34 cellular contexts compared by ENCODE assay signal in the genomic region with DNA sequence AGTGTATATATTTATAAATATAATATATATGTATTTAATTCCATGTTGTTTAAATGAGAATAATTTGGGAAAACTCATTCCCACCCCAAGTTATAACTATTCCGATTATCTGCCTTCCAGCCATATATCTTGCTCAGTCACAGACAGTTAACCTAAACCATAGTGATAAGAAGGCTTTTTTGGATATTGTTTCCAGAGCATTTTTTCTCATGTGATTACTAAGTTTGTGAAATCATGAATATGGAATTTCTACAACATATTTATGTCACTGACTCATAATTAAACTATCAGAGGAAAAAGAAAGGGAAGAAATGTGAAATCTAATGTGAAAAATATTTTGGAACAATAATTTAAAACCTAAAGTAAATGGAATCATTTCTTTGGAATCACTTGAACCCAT.
A peak's percentile ranks its signal among the peaks of the same experiment; 100 is the strongest.
DNase-seq lines count a peak whose midpoint lies in the region; ATAC-seq, FAIRE-seq and TF ChIP-seq lines count a peak whose summit lies in the region.
"Had no signal": no experiment of that assay in that cellular context is flagged by ENCODE, and none has a peak within 500 bp of the region (broad histone marks: within the 10 kb centered on the region; RNA-seq: fewer than 3 reads in every experiment).

No MANE protein-coding gene starts in this region.

- H3K9ac ChIP-seq in IMR-90 (ENCODE audit: low read depth, low read length) (no peak overlapping the region), astrocyte (ENCODE audit: low read length) (no peak overlapping the region), GM23248 (no peak overlapping the region)

- H3K9me2 ChIP-seq in GM23248 (ENCODE audit: insufficient read depth) = no peaks in the 10 kb centered on the region

- no peak overlapping the region for H2BK120ac ChIP-seq in IMR-90 (ENCODE audit: low read depth, low read length)

- no peak for TF ChIP-seq RAD21 in IMR-90 (IDR thresholded peaks at IDR 0.05; ENCODE audit: low read length)

- CTCF ChIA-PET in IMR-90 (lab: Yijun Ruan, JAX) (no interaction called here), MCF 10A (lab: Yijun Ruan, JAX) (no interaction called here)

- H3K23ac ChIP-seq in IMR-90 (ENCODE audit: low read depth, low read length) = no peak overlapping the region

- no peaks in the 10 kb centered on the region for H3K79me1 ChIP-seq in IMR-90 (ENCODE audit: low read depth in 1 of 2, low read length in 2 of 2)

- no peak overlapping the region for H2AFZ ChIP-seq in ACC112 (ENCODE audit: low read length, unreplicated experiment)
- H2AFZ ChIP-seq in IMR-90 (replicated peaks; ENCODE audit: low read length, poor library complexity) = no peak overlapping the region
- no peak overlapping the region for H2AFZ ChIP-seq in astrocyte (ENCODE audit: low read depth, low read length)
- no peak overlapping the region for H2AFZ ChIP-seq in GM23248
- H2AFZ ChIP-seq: hepatocyte had no signal

- peak overlapping the region; percentile 51 for H3K27ac ChIP-seq in ACC112 (ENCODE audit: low read depth, low read length)
- no peak overlapping the region for H3K27ac ChIP-seq in IMR-90 (ENCODE audit: insufficient read depth, low read length)
- peak overlapping the region; percentile 29 for H3K27ac ChIP-seq in astrocyte (ENCODE audit: low read depth, low read length)
- no peak overlapping the region for H3K27ac ChIP-seq in GM23248
- H3K27ac ChIP-seq: cardiac muscle cell, coronary artery, hepatocyte, psoas muscle, uterus, WERI-Rb-1 had no signal

- H3K4me1 Mint-ChIP-seq in astrocyte (ENCODE audit: low read depth, unreplicated experiment) = no peaks in the 10 kb centered on the region
- H3K4me1 Mint-ChIP-seq in MCF 10A (ENCODE audit: insufficient read depth, unreplicated experiment) = no peaks in the 10 kb centered on the region
- H3K4me1 Mint-ChIP-seq: activated CD4-positive, alpha-beta T cell treated with anti-CD3 and anti-CD28 coated beads, Interleukin-2, amount 10 ng/mL, durations not matched to agents 7 days and 5 days; memory B cell; stimulated activated naive CD8-positive, alpha-beta T cell treated with anti-CD3 and anti-CD28 coated beads, Interleukin-15, amount 100 ng/mL, for 72 hours had no signal

- TF ChIP-seq POLR2A in IMR-90 (IDR thresholded peaks at IDR 0.05; ENCODE audit: low read depth, low read length) = no peak

- no peak overlapping the region for H4K8ac ChIP-seq in IMR-90 (ENCODE audit: low read depth in 2 of 2, low read length in 2 of 2)

- no peak overlapping the region for H2AK9ac ChIP-seq in IMR-90 (replicated peaks; ENCODE audit: low read depth, low read length, poor library complexity)

- no peak overlapping the region for H3K14ac ChIP-seq in IMR-90 (replicated peaks; ENCODE audit: low read depth, low read length)

- H4K5ac ChIP-seq in IMR-90 (ENCODE audit: low read depth, low read length) = no peak overlapping the region

- no peak overlapping the region for H2BK15ac ChIP-seq in IMR-90 (ENCODE audit: low read depth, low read length)

- H3K9me3 Mint-ChIP-seq in astrocyte (ENCODE audit: unreplicated experiment) (no peaks in the 10 kb centered on the region), MCF 10A (ENCODE audit: unreplicated experiment) (no peaks in the 10 kb centered on the region)
- H3K9me3 Mint-ChIP-seq: activated CD4-positive, alpha-beta T cell treated with anti-CD3 and anti-CD28 coated beads, Interleukin-2, amount 10 ng/mL, durations not matched to agents 7 days and 5 days; stimulated activated naive CD8-positive, alpha-beta T cell treated with anti-CD3 and anti-CD28 coated beads, Interleukin-15, amount 100 ng/mL, for 72 hours had no signal

- dilution Hi-C loops in IMR-90 (cut with HindIII; ENCODE audit: low sequenced_read_pairs, unreplicated experiment) = no loop called here

- no peak overlapping the region for H2BK20ac ChIP-seq in IMR-90 (ENCODE audit: low read depth, low read length)

- no CpG with 5 or more reads among the region's 1 CpG for WGBS in IMR-90 (ENCODE audit: extremely low coverage in 2 of 2, insufficient read length in 1 of 2), 2 experiments
- WGBS in GM23248 (ENCODE audit: low coverage in 1 of 2, low lambda C conversion rate in 2 of 2, missing lambda C conversion rate in 2 of 2), 2 experiments = 14 to 20% methylated on average over 1 of the region's 1 CpG

- H3K9me3 ChIP-seq in IMR-90 (ENCODE audit: control insufficient read depth, insufficient read depth, low read length) = 0 out of 2 replicates have a peak, but pooled peaks cover 2% of the 10 kb centered on the region
- H3K9me3 ChIP-seq in astrocyte (ENCODE audit: insufficient read depth, low read depth, low read length) = no peaks in the 10 kb centered on the region
- H3K9me3 ChIP-seq in GM23248 (ENCODE audit: low read depth) = no peaks in the 10 kb centered on the region
- H3K9me3 ChIP-seq: BE2C, psoas muscle, uterus had no signal

- no peak overlapping the region for H3K18ac ChIP-seq in IMR-90 (ENCODE audit: low read depth, low read length)

- H4K91ac ChIP-seq in IMR-90 (ENCODE audit: insufficient read depth, low read depth, low read length) = no peak overlapping the region

- H3K4me3 Mint-ChIP-seq in astrocyte (ENCODE audit: unreplicated experiment) = no peak overlapping the region
- no peak overlapping the region for H3K4me3 Mint-ChIP-seq in MCF 10A (ENCODE audit: unreplicated experiment)
- H3K4me3 Mint-ChIP-seq: activated CD4-positive, alpha-beta T cell treated with anti-CD3 and anti-CD28 coated beads, Interleukin-2, amount 10 ng/mL, durations not matched to agents 7 days and 5 days; activated naive CD4-positive, alpha-beta T cell treated with anti-CD3 and anti-CD28 coated beads for 36 hours; activated T-cell treated with anti-CD3 and anti-CD28 coated beads, Interleukin-2, amount 50 U/mL, for 72 hours; effector memory CD8-positive, alpha-beta T cell; memory B cell; stimulated activated naive CD8-positive, alpha-beta T cell treated with anti-CD3 and anti-CD28 coated beads, Interleukin-15, amount 100 ng/mL, for 72 hours had no signal

- in situ Hi-C loops in IMR-90 (cut with MboI; ENCODE audit: low sequenced_read_pairs) = no loop called here
- in situ Hi-C loops in GM23248 (cut with MboI) = no loop called here

- ATAC-seq in IMR-90 (ENCODE audit: low read depth) = peak; percentile 83
- ATAC-seq in GM21786 (IDR thresholded peaks at IDR 0.05; ENCODE audit: unreplicated experiment) = no peak
- ATAC-seq: activated T-cell treated with anti-CD3 and anti-CD28 coated beads, Interleukin-2, amount 50 U/mL, for 72 hours; effector memory CD8-positive, alpha-beta T cell; left lobe of liver; psoas muscle; Right ventricle myocardium inferior; stimulated activated naive CD8-positive, alpha-beta T cell treated with anti-CD3 and anti-CD28 coated beads, Interleukin-15, amount 100 ng/mL, for 72 hours had no signal

- DNase-seq in IMR-90 = peak; percentile 67
- DNase-seq in astrocyte (ENCODE audit: low read depth) = peak; percentile 57
- DNase-seq in iris pigment epithelial cell (ENCODE audit: low read depth) = peak; percentile 52
- no peak for DNase-seq in NCI-H524 treated with DMSO at 0.1 percent for 48 hours (lab: John Stamatoyannopoulos, UW)
- DNase-seq in MCF 10A (ENCODE audit: unreplicated experiment) = no peak
- no peak for DNase-seq in GM23248
- DNase-seq: 8988T; activated CD4-positive, alpha-beta T cell treated with anti-CD3 and anti-CD28 coated beads, Interleukin-2, amount 10 ng/mL, durations not matched to agents 7 days and 5 days; activated naive CD4-positive, alpha-beta T cell treated with anti-CD3 and anti-CD28 coated beads for 36 hours; activated T-cell treated with anti-CD3 and anti-CD28 coated beads, Interleukin-2, amount 50 U/mL, for 72 hours; amygdala; BE2C; effector memory CD8-positive, alpha-beta T cell; erythroblast; GDM1; H7; KG1; NCI-H1436; NCI-H2081 treated with DMSO at 0.1 percent for 48 hours; NCI-H446 treated with DMSO at 0.1 percent for 48 hours; psoas muscle; stimulated activated naive CD8-positive, alpha-beta T cell treated with anti-CD3 and anti-CD28 coated beads, Interleukin-15, amount 100 ng/mL, for 72 hours; uterus; WERI-Rb-1 had no signal

- no peaks in the 10 kb centered on the region for H3K9me1 ChIP-seq in IMR-90 (ENCODE audit: insufficient read depth, low read length)

- H3K36me3 ChIP-seq in ACC112 (ENCODE audit: insufficient read depth, low read length) (no peaks in the 10 kb centered on the region), IMR-90 (ENCODE audit: control insufficient read depth, insufficient read depth, low read length) (no peaks in the 10 kb centered on the region), astrocyte (ENCODE audit: insufficient read depth, low read length) (no peaks in the 10 kb centered on the region), GM23248 (ENCODE audit: low read depth) (no peaks in the 10 kb centered on the region)
- H3K36me3 ChIP-seq: BE2C, cardiac muscle cell, uterus, WERI-Rb-1 had no signal

- intact Hi-C loops in IMR-90 (cut with micrococcal nuclease) (no loop called here), MCF 10A (cut with micrococcal nuclease) (no loop called here)

- no peak overlapping the region for H3K4ac ChIP-seq in IMR-90 (ENCODE audit: low read depth, low read length)

- no peak overlapping the region for H3K56ac ChIP-seq in IMR-90 (ENCODE audit: extremely low read depth, insufficient read depth, low read length)

- H3K4me1 ChIP-seq in ACC112 (ENCODE audit: control insufficient read depth, insufficient read depth, low read length, unreplicated experiment) = peaks cover 9% of the 10 kb centered on the region
- H3K4me1 ChIP-seq in IMR-90 (ENCODE audit: control insufficient read depth, insufficient read depth, low read length) = peaks cover 3% of the 10 kb centered on the region; the same call in 1 of the 2 replicates
- no peaks in the 10 kb centered on the region for H3K4me1 ChIP-seq in astrocyte (ENCODE audit: insufficient read depth, low read length)
- no peaks in the 10 kb centered on the region for H3K4me1 ChIP-seq in GM23248 (ENCODE audit: insufficient read depth)
- H3K4me1 ChIP-seq: BE2C, psoas muscle, uterus had no signal

- H3K4me3 ChIP-seq in ACC112 (ENCODE audit: low read depth, low read length) = no peak overlapping the region; the same call in 1 of the 2 replicates
- no peak overlapping the region for H3K4me3 ChIP-seq in IMR-90 (ENCODE audit: insufficient read depth, low read depth, low read length)
- H3K4me3 ChIP-seq in astrocyte (ENCODE audit: insufficient read depth, low read depth, low read length) = no peak overlapping the region
- H3K4me3 ChIP-seq in GM23248 = no peak overlapping the region
- H3K4me3 ChIP-seq: cardiac muscle cell, coronary artery, hepatocyte, psoas muscle, uterus had no signal

- no TSS peak for BruUV-seq in IMR-90 (replicated peaks; lab: Mats Ljungman, UMichigan)
- BruUV-seq in MCF 10A (replicated peaks; lab: Mats Ljungman, UMichigan) = no TSS peak

- H3K36me3 Mint-ChIP-seq in astrocyte (ENCODE audit: low read depth, unreplicated experiment) (no peaks in the 10 kb centered on the region), MCF 10A (ENCODE audit: insufficient read depth, unreplicated experiment) (no peaks in the 10 kb centered on the region)
- H3K36me3 Mint-ChIP-seq: memory B cell had no signal

- POLR2A ChIA-PET in IMR-90 (lab: Charles Lee; ENCODE audit: unreplicated experiment) (no interaction called here), MCF 10A (lab: Yijun Ruan, JAX) (no interaction called here)

- H2BK5ac ChIP-seq in IMR-90 (ENCODE audit: low read depth, low read length, poor library complexity, severe bottlenecking) = no peak overlapping the region

- H3F3A ChIP-seq in GM23248 (ENCODE audit: insufficient read depth) = no peaks in the 10 kb centered on the region

- H3K27me3 Mint-ChIP-seq in astrocyte (ENCODE audit: low read depth, unreplicated experiment) (no peaks in the 10 kb centered on the region), MCF 10A (ENCODE audit: insufficient read depth, unreplicated experiment) (no peaks in the 10 kb centered on the region)
- H3K27me3 Mint-ChIP-seq: activated CD4-positive, alpha-beta T cell treated with anti-CD3 and anti-CD28 coated beads, Interleukin-2, amount 10 ng/mL, durations not matched to agents 7 days and 5 days; effector memory CD8-positive, alpha-beta T cell; memory B cell; stimulated activated naive CD8-positive, alpha-beta T cell treated with anti-CD3 and anti-CD28 coated beads, Interleukin-15, amount 100 ng/mL, for 72 hours had no signal

- H3K27ac Mint-ChIP-seq in astrocyte (ENCODE audit: unreplicated experiment) (no peak overlapping the region), MCF 10A (ENCODE audit: low read depth, unreplicated experiment) (no peak overlapping the region)
- H3K27ac Mint-ChIP-seq: activated CD4-positive, alpha-beta T cell treated with anti-CD3 and anti-CD28 coated beads, Interleukin-2, amount 10 ng/mL, durations not matched to agents 7 days and 5 days; activated naive CD4-positive, alpha-beta T cell treated with anti-CD3 and anti-CD28 coated beads for 36 hours; activated T-cell treated with anti-CD3 and anti-CD28 coated beads, Interleukin-2, amount 50 U/mL, for 72 hours; effector memory CD8-positive, alpha-beta T cell; memory B cell; stimulated activated naive CD8-positive, alpha-beta T cell treated with anti-CD3 and anti-CD28 coated beads, Interleukin-15, amount 100 ng/mL, for 72 hours had no signal

- H3K4me2 ChIP-seq in IMR-90 (ENCODE audit: low read depth, low read length) = no peak overlapping the region
- no peak overlapping the region for H3K4me2 ChIP-seq in astrocyte (ENCODE audit: low read length)
- H3K4me2 ChIP-seq in GM23248 (ENCODE audit: unreplicated experiment) = no peak overlapping the region
- H3K4me2 ChIP-seq: hepatocyte had no signal

- FAIRE-seq in astrocyte (lab: Jason Lieb, UNC) = no peak
- FAIRE-seq: frontal cortex, GM19239 had no signal

- H4K20me1 ChIP-seq in IMR-90 (ENCODE audit: insufficient read depth, low read length) = no peaks in the 10 kb centered on the region
- no peaks in the 10 kb centered on the region for H4K20me1 ChIP-seq in astrocyte (ENCODE audit: insufficient read depth, low read length)
- no peaks in the 10 kb centered on the region for H4K20me1 ChIP-seq in GM23248 (ENCODE audit: insufficient read depth)

- TF ChIP-seq CTCF in IMR-90 (conservative IDR thresholded peaks at IDR 0.05; ENCODE audit: low read depth, low read length) (no peak), astrocyte (IDR thresholded peaks at IDR 0.05; ENCODE audit: insufficient read depth, low read depth, low read length) (no peak), MCF 10A (IDR thresholded peaks at IDR 0.05; ENCODE audit: unreplicated experiment) (no peak)

- H2AK5ac ChIP-seq in IMR-90 (ENCODE audit: low read depth, low read length) = no peak overlapping the region

- H3K27me3 ChIP-seq in ACC112 (ENCODE audit: insufficient read depth, low read length) = no peaks in the 10 kb centered on the region
- H3K27me3 ChIP-seq in IMR-90 (ENCODE audit: control insufficient read depth, insufficient read depth, low read length) = no peaks in the 10 kb centered on the region
- H3K27me3 ChIP-seq in astrocyte (ENCODE audit: insufficient read depth, low read length) = no peaks in the 10 kb centered on the region
- H3K27me3 ChIP-seq in GM23248 (replicated peaks; ENCODE audit: insufficient read depth) = no peaks in the 10 kb centered on the region
- H3K27me3 ChIP-seq: BE2C, cardiac muscle cell, hepatocyte, uterus had no signal

- H3K79me2 ChIP-seq in ACC112 (ENCODE audit: control insufficient read depth, insufficient read depth, low read length, unreplicated experiment) = no peaks in the 10 kb centered on the region
- no peaks in the 10 kb centered on the region for H3K79me2 ChIP-seq in astrocyte (ENCODE audit: insufficient read depth, low read length)
- H3K79me2 ChIP-seq in GM23248 (ENCODE audit: insufficient read depth) = no peaks in the 10 kb centered on the region
- H3K79me2 ChIP-seq: hepatocyte had no signal

Comparison
In these comparisons a context has a peak if more than half of its experiments do, and no peak if none do; other contexts are left out.
1. H3K27ac ChIP-seq: peak in ACC112 (single experiment) and astrocyte (single experiment); none in IMR-90 (single experiment) and GM23248 (single experiment).
2. DNase-seq: peak in IMR-90 (single experiment), astrocyte (single experiment) and iris pigment epithelial cell (single experiment); none in NCI-H524 treated with DMSO at 0.1 percent for 48 hours (single experiment), MCF 10A (single experiment) and GM23248 (single experiment).